In genomic region chr9:89154218-89154617, GRCh38 we compare ENCODE assay signal across 1 cellular context.
TF ChIP-seq lines count a peak whose summit lies in the region.

No MANE protein-coding gene starts in this region.

TF ChIP-seq in IMR-90, 13 proteins besides CTCF, POLR2A, EP300 and RAD21:
- TF ChIP-seq FOS (IDR thresholded peaks at IDR 0.05; ENCODE audit: low read depth, low read length) (no peak), RFX5 (IDR thresholded peaks at IDR 0.05; ENCODE audit: low read depth, low read length) (no peak), NFE2L2 (IDR thresholded peaks at IDR 0.05; ENCODE audit: low read depth, low read length) (no peak)
